Comparison of ENCODE assay signal across 2 cellular contexts in genomic region chr5:73666891-73667290, GRCh38.
A peak's percentile ranks its signal among the peaks of the same experiment; 100 is the strongest.
TF ChIP-seq lines count a peak whose summit lies in the region.

No MANE protein-coding gene starts in this region.

TF ChIP-seq in GM12878, 131 proteins besides CTCF, POLR2A, EP300 and RAD21:
- TF ChIP-seq REST (IDR thresholded peaks at IDR 0.05; ENCODE audit: low read depth, low read length) (no peak), RUNX3 (IDR thresholded peaks at IDR 0.05; ENCODE audit: low read length) (peak; percentile 81), EGR1 (IDR thresholded peaks at IDR 0.05; ENCODE audit: borderline replicate concordance in 1 of 2, low read depth in 2 of 2, low read length in 2 of 2) (0 out of 3 replicates have a peak, but pooled peaks of 1 of the 2 experiments have one; percentile 19), ATF7 (IDR thresholded peaks at IDR 0.05; ENCODE audit: low read depth) (0 out of 2 replicates have a peak, but pooled peaks have one; percentile 25)
TF ChIP-seq in GM12878: peak in this region for 3.

TF ChIP-seq in HEK293T, 16 proteins besides CTCF, POLR2A, EP300 and RAD21:
- TF ChIP-seq ARNT (IDR thresholded peaks at IDR 0.05): no peak
- no peak for TF ChIP-seq CTBP1 (IDR thresholded peaks at IDR 0.05; ENCODE audit: borderline replicate concordance)
- TF ChIP-seq L3MBTL2 (conservative IDR thresholded peaks at IDR 0.05): no peak
- no peak for TF ChIP-seq FOXA1 (IDR thresholded peaks at IDR 0.05)
